ENCODE assay signal across 1 cellular context in the genomic region with DNA sequence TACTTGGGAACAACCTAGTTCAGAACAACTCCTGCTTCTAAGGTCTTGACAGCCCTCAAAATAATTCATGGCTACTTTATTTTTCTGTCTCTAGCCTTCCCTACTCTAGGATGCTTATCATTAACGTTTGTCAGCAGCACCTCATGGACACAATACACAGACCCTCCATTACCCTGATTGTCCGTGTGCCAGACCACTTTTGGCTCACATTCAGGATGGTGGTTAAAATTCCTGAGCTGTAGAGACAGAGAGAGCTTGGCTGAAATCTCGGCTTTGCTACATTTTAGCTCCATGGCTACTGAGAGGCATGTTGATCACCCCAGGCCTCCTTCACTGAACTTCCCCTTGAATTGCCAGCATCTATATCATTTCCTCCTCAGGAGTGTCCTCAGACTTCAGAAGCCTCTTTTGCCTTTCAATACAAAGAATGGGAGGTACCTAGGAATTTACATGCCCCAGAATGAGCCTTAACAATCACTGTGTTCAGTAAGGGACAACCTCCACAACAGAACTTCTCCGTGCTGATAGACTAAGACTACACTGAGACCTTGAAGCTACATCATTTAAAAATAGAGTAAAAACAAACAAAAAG.
TF ChIP-seq lines count a peak whose summit lies in the region.

No MANE protein-coding gene starts in this region.

TF ChIP-seq in SK-N-SH, 30 proteins besides CTCF, POLR2A, EP300 and RAD21:
- no peak for TF ChIP-seq NRF1 (IDR thresholded peaks at IDR 0.05; ENCODE audit: low read depth, low read length)
- TF ChIP-seq, protein P1, sequence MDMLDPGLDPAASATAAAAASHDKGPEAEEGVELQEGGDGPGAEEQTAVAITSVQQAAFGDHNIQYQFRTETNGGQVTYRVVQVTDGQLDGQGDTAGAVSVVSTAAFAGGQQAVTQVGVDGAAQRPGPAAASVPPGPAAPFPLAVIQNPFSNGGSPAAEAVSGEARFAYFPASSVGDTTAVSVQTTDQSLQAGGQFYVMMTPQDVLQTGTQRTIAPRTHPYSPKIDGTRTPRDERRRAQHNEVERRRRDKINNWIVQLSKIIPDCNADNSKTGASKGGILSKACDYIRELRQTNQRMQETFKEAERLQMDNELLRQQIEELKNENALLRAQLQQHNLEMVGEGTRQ (IDR thresholded peaks at IDR 0.05; ENCODE audit: borderline replicate concordance, low read depth, low read length) = no peak
